ENCODE assay signal across 2 cellular contexts in genomic region chr1:167934407-167935251, GRCh38.
A peak's percentile ranks its signal among the peaks of the same experiment; 100 is the strongest.
TF ChIP-seq lines count a peak whose summit lies in the region.

No MANE protein-coding gene starts in this region.

TF ChIP-seq in IMR-90, 13 proteins besides CTCF, POLR2A, EP300 and RAD21:
- no peak for TF ChIP-seq USF2 (IDR thresholded peaks at IDR 0.05; ENCODE audit: low read depth, low read length)
- TF ChIP-seq ELK1 (IDR thresholded peaks at IDR 0.05; ENCODE audit: borderline replicate concordance, low read depth, low read length) = no peak
- TF ChIP-seq MAZ (IDR thresholded peaks at IDR 0.05; ENCODE audit: borderline replicate concordance, low read depth, low read length) = no peak
- 0 out of 2 replicates have a peak, but pooled peaks have one; percentile 61 for TF ChIP-seq MXI1 (IDR thresholded peaks at IDR 0.05; ENCODE audit: borderline replicate concordance, low read depth, low read length)

TF ChIP-seq in HepG2, 621 proteins besides CTCF, POLR2A, EP300 and RAD21:
- TF ChIP-seq MAZ (IDR thresholded peaks at IDR 0.05; ENCODE audit: borderline replicate concordance, low read depth, low read length) (no peak), MAZ (CRISPR knock-in tag; IDR thresholded peaks at IDR 0.05; ENCODE audit: low read depth) (0 out of 2 replicates have a peak, but pooled peaks have one; percentile 1), ZNF704 (CRISPR knock-in tag; IDR thresholded peaks at IDR 0.05; ENCODE audit: borderline replicate concordance) (no peak), CCAR2 (optimal IDR thresholded peaks at IDR 0.05; ENCODE audit: low read depth, low read length) (no peak), CREB1 (IDR thresholded peaks at IDR 0.05) (no peak), CREB1 (CRISPR knock-in tag; IDR thresholded peaks at IDR 0.05) (0 out of 2 replicates have a peak, but pooled peaks have one; percentile 33), MLX (CRISPR knock-in tag; IDR thresholded peaks at IDR 0.05) (no peak), ZSCAN30 (CRISPR knock-in tag; IDR thresholded peaks at IDR 0.05) (0 out of 2 replicates have a peak, but pooled peaks have one; percentile 8), TERF1 (CRISPR knock-in tag; IDR thresholded peaks at IDR 0.05) (no peak), TFAP4 (IDR thresholded peaks at IDR 0.05; ENCODE audit: borderline replicate concordance, low read depth) (peak; percentile 66), ZNF773 (CRISPR knock-in tag; IDR thresholded peaks at IDR 0.05; ENCODE audit: borderline replicate concordance) (no peak), MIER3 (CRISPR knock-in tag; IDR thresholded peaks at IDR 0.05; ENCODE audit: borderline replicate concordance) (0 out of 2 replicates have a peak, but pooled peaks have one; percentile 14), NONO (IDR thresholded peaks at IDR 0.05) (no peak), NONO (CRISPR knock-in tag; conservative IDR thresholded peaks at IDR 0.05) (0 out of 2 replicates have a peak, but pooled peaks have one; percentile 8), ZNF615 (CRISPR knock-in tag; IDR thresholded peaks at IDR 0.05; ENCODE audit: borderline replicate concordance) (no peak), ZNF460 (CRISPR knock-in tag; IDR thresholded peaks at IDR 0.05; ENCODE audit: borderline replicate concordance) (no peak), TGIF2 (CRISPR knock-in tag; IDR thresholded peaks at IDR 0.05) (peak; percentile 97), ZFX (CRISPR knock-in tag; IDR thresholded peaks at IDR 0.05; ENCODE audit: low read depth) (no peak), KDM1A (CRISPR knock-in tag; IDR thresholded peaks at IDR 0.05) (0 out of 2 replicates have a peak, but pooled peaks have one; percentile 4), ZNF333 (CRISPR knock-in tag; IDR thresholded peaks at IDR 0.05; ENCODE audit: borderline replicate concordance) (no peak), MXI1 (IDR thresholded peaks at IDR 0.05; ENCODE audit: borderline replicate concordance, low read depth, low read length) (0 out of 3 replicates have a peak, but pooled peaks have one; percentile 50), SAP130 (CRISPR knock-in tag; IDR thresholded peaks at IDR 0.05; ENCODE audit: low read depth) (peak; percentile 84), SIN3A (IDR thresholded peaks at IDR 0.05; ENCODE audit: borderline replicate concordance, low read depth, low read length) (peak; percentile 71; the same call in 1 of the 2 replicates), HOXA9 (CRISPR knock-in tag; IDR thresholded peaks at IDR 0.05; ENCODE audit: borderline replicate concordance) (no peak), ZNF619 (CRISPR knock-in tag; IDR thresholded peaks at IDR 0.05) (no peak)
